Comparison of ENCODE assay signal across 16 cellular contexts in genomic region chr1:57262472-57262871, GRCh38.
DNase-seq lines count a peak whose midpoint lies in the region; ATAC-seq and TF ChIP-seq lines count a peak whose summit lies in the region.
"Had no signal": no experiment of that assay in that cellular context is flagged by ENCODE, and none has a peak within 500 bp of the region (broad histone marks: within the 10 kb centered on the region; RNA-seq: fewer than 3 reads in every experiment).

No MANE protein-coding gene starts in this region.

- H3K27ac Mint-ChIP-seq in stimulated activated naive CD8-positive, alpha-beta T cell treated with anti-CD3 and anti-CD28 coated beads, Interleukin-15, amount 100 ng/mL, for 72 hours, result no peak overlapping the region
- H3K27ac Mint-ChIP-seq: CD4-positive, alpha-beta T cell; IgD-negative memory B cell had no signal

- no peak overlapping the region for H2BK120ac ChIP-seq in mesendoderm (ENCODE audit: low read depth, low read length)

- H4K8ac ChIP-seq in mesendoderm (ENCODE audit: low read depth, low read length), result no peak overlapping the region

- no peaks in the 10 kb centered on the region for H3K27me3 ChIP-seq in H7 (ENCODE audit: control insufficient read depth, insufficient read depth, low read length)
- no peaks in the 10 kb centered on the region for H3K27me3 ChIP-seq in NT2/D1 (ENCODE audit: insufficient read depth, insufficient read length)
- no peaks in the 10 kb centered on the region for H3K27me3 ChIP-seq in mesendoderm (ENCODE audit: insufficient read depth, low read length, poor library complexity)
- no peaks in the 10 kb centered on the region for H3K27me3 ChIP-seq in BE2C
- H3K27me3 ChIP-seq: BLaER1 treated with 17β-estradiol and CSF1 and Interleukin-3, amounts not matched to agents 10 nM and 100 nM had no signal

- H2BK5ac ChIP-seq in mesendoderm (ENCODE audit: low read length), result no peak overlapping the region

- no CpG with 5 or more reads among the region's 3 CpGs for WGBS in mesendoderm (ENCODE audit: extremely low coverage, insufficient coverage, low lambda C conversion rate)

- H3K27ac ChIP-seq in mesendoderm (ENCODE audit: low read depth, low read length), result peak overlapping the region; percentile 22
- H3K27ac ChIP-seq: BLaER1 treated with 17β-estradiol and CSF1 and Interleukin-3, amounts not matched to agents 10 nM and 100 nM had no signal

- no peak for ATAC-seq in stimulated activated naive CD8-positive, alpha-beta T cell treated with anti-CD3 and anti-CD28 coated beads, Interleukin-15, amount 100 ng/mL, for 72 hours
- ATAC-seq: GM12878 had no signal

- no peaks in the 10 kb centered on the region for H3K4me1 Mint-ChIP-seq in stimulated activated naive CD8-positive, alpha-beta T cell treated with anti-CD3 and anti-CD28 coated beads, Interleukin-15, amount 100 ng/mL, for 72 hours

- peaks cover 5% of the 10 kb centered on the region for H3K79me1 ChIP-seq in mesendoderm (ENCODE audit: low read length)

- H3K18ac ChIP-seq in mesendoderm (ENCODE audit: low read length), result no peak overlapping the region

- no peaks in the 10 kb centered on the region for H3K27me3 Mint-ChIP-seq in stimulated activated naive CD8-positive, alpha-beta T cell treated with anti-CD3 and anti-CD28 coated beads, Interleukin-15, amount 100 ng/mL, for 72 hours
- H3K27me3 Mint-ChIP-seq: CD4-positive, alpha-beta T cell had no signal

- H3K9ac ChIP-seq in NT2/D1 (ENCODE audit: insufficient read length, low read depth) (no peak overlapping the region), mesendoderm (ENCODE audit: low read length) (no peak overlapping the region)
- H3K9ac ChIP-seq: BLaER1 treated with 17β-estradiol and CSF1 and Interleukin-3, amounts not matched to agents 10 nM and 100 nM had no signal

- no peak overlapping the region for H3K4me2 ChIP-seq in mesendoderm (ENCODE audit: low read length)
- H3K4me2 ChIP-seq: BLaER1 treated with 17β-estradiol and CSF1 and Interleukin-3, amounts not matched to agents 10 nM and 100 nM had no signal

- H3K36me3 ChIP-seq in H7 (replicated peaks; ENCODE audit: control insufficient read depth, insufficient read depth, low read length) (no peaks in the 10 kb centered on the region), NT2/D1 (ENCODE audit: insufficient read depth, insufficient read length, low read length) (no peaks in the 10 kb centered on the region), mesendoderm (ENCODE audit: control insufficient read depth, insufficient read depth, low read length) (no peaks in the 10 kb centered on the region), BE2C (no peaks in the 10 kb centered on the region)

- no peak overlapping the region for H3K4me3 ChIP-seq in H7 (ENCODE audit: insufficient read depth, low read depth, low read length)
- no peak overlapping the region for H3K4me3 ChIP-seq in NT2/D1 (ENCODE audit: insufficient read length, low read depth)
- no peak overlapping the region for H3K4me3 ChIP-seq in mesendoderm (ENCODE audit: low read length)
- no peak overlapping the region for H3K4me3 ChIP-seq in BE2C (ENCODE audit: low read depth, low read length)
- H3K4me3 ChIP-seq: BLaER1 treated with 17β-estradiol and CSF1 and Interleukin-3, amounts not matched to agents 10 nM and 100 nM; GM12878 had no signal

- H3K4ac ChIP-seq in mesendoderm (ENCODE audit: low read depth, low read length), result no peak overlapping the region

- no peak overlapping the region for H4K5ac ChIP-seq in mesendoderm (ENCODE audit: low read length)

- DNase-seq in H7, result peak; percentile 48
- DNase-seq in NT2/D1 (ENCODE audit: low read depth, low spot score), result peak; percentile 56
- peak; percentile 75 for DNase-seq in iPS DF 19.7 (ENCODE audit: low read depth, low spot score)
- DNase-seq in mesendoderm, result peak; percentile 38
- no peak for DNase-seq in stimulated activated naive CD8-positive, alpha-beta T cell treated with anti-CD3 and anti-CD28 coated beads, Interleukin-15, amount 100 ng/mL, for 72 hours
- no peak for DNase-seq in stimulated activated naive CD4-positive, alpha-beta T cell (lab: John Stamatoyannopoulos, UW)
- DNase-seq in BE2C, result no peak
- DNase-seq: 8988T; AML-193; Calu3; CD4-positive, alpha-beta T cell; DMS 273 treated with DMSO at 0.1 percent for 48 hours; KG1 had no signal

- H3K23ac ChIP-seq in mesendoderm (ENCODE audit: low read length), result no peak overlapping the region

- no peak for TF ChIP-seq CTCF in BE2C (IDR thresholded peaks at IDR 0.05; ENCODE audit: low read depth, low read length)

- no peak overlapping the region for H3K56ac ChIP-seq in mesendoderm (ENCODE audit: low read length)

- H3K9me3 ChIP-seq in NT2/D1 (ENCODE audit: insufficient read depth, low read length) (peaks cover 7% of the 10 kb centered on the region; the same call in 1 of the 2 replicates), BE2C (no peaks in the 10 kb centered on the region)

- peaks cover 2% of the 10 kb centered on the region for H3K4me1 ChIP-seq in NT2/D1 (ENCODE audit: insufficient read depth, insufficient read length)
- H3K4me1 ChIP-seq in mesendoderm (ENCODE audit: control insufficient read depth, low read depth, low read length), result no peaks in the 10 kb centered on the region
- no peaks in the 10 kb centered on the region for H3K4me1 ChIP-seq in BE2C

- H3K9me3 Mint-ChIP-seq in stimulated activated naive CD8-positive, alpha-beta T cell treated with anti-CD3 and anti-CD28 coated beads, Interleukin-15, amount 100 ng/mL, for 72 hours, result peaks cover 5 to 14% of the 10 kb centered on the region in 2 donors
- H3K9me3 Mint-ChIP-seq: CD4-positive, alpha-beta T cell had no signal

- H2BK15ac ChIP-seq in mesendoderm (replicated peaks; ENCODE audit: low read depth), result no peak overlapping the region

- no peak overlapping the region for H2AK5ac ChIP-seq in mesendoderm (ENCODE audit: low read length)

- no peak overlapping the region for H3K4me3 Mint-ChIP-seq in stimulated activated naive CD8-positive, alpha-beta T cell treated with anti-CD3 and anti-CD28 coated beads, Interleukin-15, amount 100 ng/mL, for 72 hours
- H3K4me3 Mint-ChIP-seq: CD4-positive, alpha-beta T cell; IgD-negative memory B cell had no signal

- H3K79me2 ChIP-seq in mesendoderm (ENCODE audit: control insufficient read depth, insufficient read depth, low read length), result no peaks in the 10 kb centered on the region

Comparison
In these comparisons a context has a peak if more than half of its experiments do, and no peak if none do; other contexts are left out.
1. DNase-seq: peak in H7 (single experiment), NT2/D1 (single experiment), iPS DF 19.7 (single experiment) and mesendoderm (single experiment); none in stimulated activated naive CD8-positive, alpha-beta T cell treated with anti-CD3 and anti-CD28 coated beads, Interleukin-15, amount 100 ng/mL, for 72 hours (0 of 2), stimulated activated naive CD4-positive, alpha-beta T cell (0 of 6) and BE2C (single experiment).